ENCODE assay signal across 1 cellular context in the genomic region with DNA sequence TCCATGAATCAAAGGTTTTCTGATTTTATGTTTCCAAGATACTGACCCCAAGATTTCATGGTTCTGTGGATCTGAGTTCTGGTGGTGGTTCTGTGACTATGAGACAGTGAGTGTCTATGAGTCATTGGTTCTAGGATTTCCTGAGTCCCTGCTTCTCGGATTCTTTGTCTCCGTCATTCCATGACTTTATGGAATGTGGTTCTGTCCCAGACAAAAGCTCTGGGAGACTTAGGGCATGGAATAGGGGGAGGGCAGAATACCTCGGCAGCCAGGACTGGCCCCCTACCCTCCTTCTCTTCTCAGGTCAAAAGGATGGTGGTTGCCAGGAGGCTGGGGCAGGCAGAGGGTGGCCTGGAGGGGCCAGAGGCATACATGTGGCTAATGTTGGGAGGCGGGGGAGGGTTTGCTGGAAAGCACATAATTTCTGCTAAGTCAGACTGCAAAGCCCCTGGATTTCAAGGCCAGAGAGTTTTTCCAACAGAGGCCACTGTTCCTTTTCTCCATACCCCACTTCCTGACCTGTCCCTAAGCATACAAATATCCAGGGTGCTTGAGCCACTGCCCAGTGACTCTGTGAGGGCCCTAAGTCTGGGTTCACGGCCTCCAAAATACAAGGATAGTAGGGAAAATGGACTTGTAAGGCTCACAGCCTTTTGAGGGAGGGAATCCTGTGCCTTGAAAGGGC.
TF ChIP-seq lines count a peak whose summit lies in the region.

No MANE protein-coding gene starts in this region.

TF ChIP-seq in HepG2, 621 proteins besides CTCF, POLR2A, EP300 and RAD21:
- TF ChIP-seq, protein P1, sequence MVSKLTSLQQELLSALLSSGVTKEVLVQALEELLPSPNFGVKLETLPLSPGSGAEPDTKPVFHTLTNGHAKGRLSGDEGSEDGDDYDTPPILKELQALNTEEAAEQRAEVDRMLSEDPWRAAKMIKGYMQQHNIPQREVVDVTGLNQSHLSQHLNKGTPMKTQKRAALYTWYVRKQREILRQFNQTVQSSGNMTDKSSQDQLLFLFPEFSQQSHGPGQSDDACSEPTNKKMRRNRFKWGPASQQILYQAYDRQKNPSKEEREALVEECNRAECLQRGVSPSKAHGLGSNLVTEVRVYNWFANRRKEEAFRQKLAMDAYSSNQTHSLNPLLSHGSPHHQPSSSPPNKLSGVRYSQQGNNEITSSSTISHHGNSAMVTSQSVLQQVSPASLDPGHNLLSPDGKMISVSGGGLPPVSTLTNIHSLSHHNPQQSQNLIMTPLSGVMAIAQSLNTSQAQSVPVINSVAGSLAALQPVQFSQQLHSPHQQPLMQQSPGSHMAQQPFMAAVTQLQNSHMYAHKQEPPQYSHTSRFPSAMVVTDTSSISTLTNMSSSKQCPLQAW (CRISPR knock-in tag; IDR thresholded peaks at IDR 0.05): peak; percentile 53; the same call in 1 of the 2 replicates
- TF ChIP-seq, protein P2, sequence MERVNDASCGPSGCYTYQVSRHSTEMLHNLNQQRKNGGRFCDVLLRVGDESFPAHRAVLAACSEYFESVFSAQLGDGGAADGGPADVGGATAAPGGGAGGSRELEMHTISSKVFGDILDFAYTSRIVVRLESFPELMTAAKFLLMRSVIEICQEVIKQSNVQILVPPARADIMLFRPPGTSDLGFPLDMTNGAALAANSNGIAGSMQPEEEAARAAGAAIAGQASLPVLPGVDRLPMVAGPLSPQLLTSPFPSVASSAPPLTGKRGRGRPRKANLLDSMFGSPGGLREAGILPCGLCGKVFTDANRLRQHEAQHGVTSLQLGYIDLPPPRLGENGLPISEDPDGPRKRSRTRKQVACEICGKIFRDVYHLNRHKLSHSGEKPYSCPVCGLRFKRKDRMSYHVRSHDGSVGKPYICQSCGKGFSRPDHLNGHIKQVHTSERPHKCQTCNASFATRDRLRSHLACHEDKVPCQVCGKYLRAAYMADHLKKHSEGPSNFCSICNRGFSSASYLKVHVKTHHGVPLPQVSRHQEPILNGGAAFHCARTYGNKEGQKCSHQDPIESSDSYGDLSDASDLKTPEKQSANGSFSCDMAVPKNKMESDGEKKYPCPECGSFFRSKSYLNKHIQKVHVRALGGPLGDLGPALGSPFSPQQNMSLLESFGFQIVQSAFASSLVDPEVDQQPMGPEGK (CRISPR knock-in tag; IDR thresholded peaks at IDR 0.05): peak; percentile 30; the same call in 1 of the 2 replicates
- TF ChIP-seq, protein P3, sequence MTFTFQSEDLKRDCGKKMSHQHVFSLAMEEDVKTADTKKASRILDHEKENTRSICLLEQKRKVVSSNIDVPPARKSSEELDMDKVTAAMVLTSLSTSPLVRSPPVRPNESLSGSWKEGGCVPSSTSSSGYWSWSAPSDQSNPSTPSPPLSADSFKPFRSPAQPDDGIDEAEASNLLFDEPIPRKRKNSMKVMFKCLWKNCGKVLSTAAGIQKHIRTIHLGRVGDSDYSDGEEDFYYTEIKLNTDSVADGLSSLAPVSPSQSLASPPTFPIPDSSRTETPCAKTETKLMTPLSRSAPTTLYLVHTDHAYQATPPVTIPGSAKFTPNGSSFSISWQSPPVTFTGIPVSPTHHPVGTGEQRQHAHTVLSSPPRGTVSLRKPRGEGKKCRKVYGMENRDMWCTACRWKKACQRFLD (CRISPR knock-in tag; IDR thresholded peaks at IDR 0.05; ENCODE audit: borderline replicate concordance): no peak
- TF ChIP-seq RELA (CRISPR knock-in tag; IDR thresholded peaks at IDR 0.05) (no peak), RXRB (CRISPR knock-in tag; IDR thresholded peaks at IDR 0.05; ENCODE audit: borderline replicate concordance) (0 out of 2 replicates have a peak, but pooled peaks have one; percentile 22), ETV5 (CRISPR knock-in tag; IDR thresholded peaks at IDR 0.05; ENCODE audit: borderline replicate concordance) (peak; percentile 38; the same call in 1 of the 2 replicates), BCL6 (CRISPR knock-in tag; IDR thresholded peaks at IDR 0.05) (peak; percentile 75), ARID5B (CRISPR knock-in tag; IDR thresholded peaks at IDR 0.05) (peak; percentile 57; the same call in 1 of the 2 replicates)
TF ChIP-seq in HepG2: peak in this region for 6.
